ENCODE assay signal across 26 cellular contexts in genomic region chr10:58785354-58785753, GRCh38.
"Had no signal": no experiment of that assay in that cellular context is flagged by ENCODE, and none has a peak within 500 bp of the region (broad histone marks: within the 10 kb centered on the region; RNA-seq: fewer than 3 reads in every experiment).

No MANE protein-coding gene starts in this region.

- ATAC-seq: effector memory CD8-positive, alpha-beta T cell; esophagus mucosa; gastrocnemius medialis; heart right ventricle; left cardiac atrium; left lung; left ventricle myocardium superior; lower lobe of right lung; naive thymus-derived CD4-positive, alpha-beta T cell had no signal

- FAIRE-seq: endometrium, islet of Langerhans, keratinocyte had no signal

- DNase-seq: colonic mucosa; cortex of kidney; effector CD8-positive, alpha-beta T cell; effector memory CD8-positive, alpha-beta T cell; endodermal cell; erythroblast; esophagus squamous epithelium; foreskin fibroblast; foreskin melanocyte; gastrocnemius medialis; glutamatergic neuron; head of caudate nucleus; heart right ventricle; hippocampal formation; left cardiac atrium; left lung; left ventricle myocardium superior; lower lobe of right lung; mesendoderm; midbrain; naive thymus-derived CD4-positive, alpha-beta T cell had no signal

- H3K27me3 ChIP-seq: colonic mucosa, esophagus squamous epithelium, gastrocnemius medialis, left lung had no signal

- H3K27ac ChIP-seq: colonic mucosa, epithelial cell of prostate, gastrocnemius medialis, heart right ventricle, left lung, lower lobe of right lung had no signal

- H3K4me3 ChIP-seq: colonic mucosa, esophagus squamous epithelium, gastrocnemius medialis, heart right ventricle, left lung, lower lobe of right lung had no signal

- H3K36me3 ChIP-seq: colonic mucosa, esophagus squamous epithelium, gastrocnemius medialis, left lung, lower lobe of right lung had no signal

- H3K9me3 ChIP-seq: colonic mucosa, esophagus squamous epithelium, gastrocnemius medialis, heart right ventricle, left lung, lower lobe of right lung had no signal
